ENCODE assay signal across 1 cellular context in the genomic region with DNA sequence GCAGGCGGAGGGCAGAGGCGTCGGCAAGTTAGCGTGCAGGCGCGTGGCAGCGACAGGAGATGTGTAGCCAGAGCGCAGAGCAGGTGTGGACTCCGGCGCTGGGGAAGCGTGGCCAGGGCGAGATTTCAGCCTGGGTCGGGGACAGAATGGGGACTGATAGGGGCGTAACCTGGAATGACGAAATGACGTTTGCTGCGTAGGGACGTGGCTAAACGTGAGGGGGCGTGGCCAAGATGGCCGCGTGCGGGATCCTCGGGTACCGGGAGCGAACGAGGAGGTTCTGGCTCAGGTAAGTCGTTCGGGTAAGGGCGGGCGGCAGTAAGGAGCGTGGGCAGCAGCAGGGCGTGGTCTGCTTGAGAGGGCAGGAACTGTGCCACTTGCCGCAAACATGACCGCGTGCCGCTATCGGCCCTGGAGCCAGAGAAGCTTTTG.
TF ChIP-seq lines count a peak whose summit lies in the region.

No MANE protein-coding gene starts in this region.

TF ChIP-seq in K562, 482 proteins besides CTCF, POLR2A, EP300 and RAD21 (continued from another document and continues in another):
- TF ChIP-seq SREBF1 (IDR thresholded peaks at IDR 0.05; ENCODE audit: borderline replicate concordance, low read depth, low read length) = no peak
- TF ChIP-seq SRSF7 (optimal IDR thresholded peaks at IDR 0.05; ENCODE audit: low read depth, low read length) = no peak
- no peak for TF ChIP-seq SIX5 (IDR thresholded peaks at IDR 0.05; ENCODE audit: borderline replicate concordance in 1 of 2, insufficient read depth in 1 of 2, low read depth in 1 of 2, low read length in 2 of 2)
- no peak for TF ChIP-seq SMARCE1 (IDR thresholded peaks at IDR 0.05)
- TF ChIP-seq EGR1 (conservative IDR thresholded peaks at IDR 0.05) = peak; percentile 87
- no peak for TF ChIP-seq ZNF3 (CRISPR knock-in tag; IDR thresholded peaks at IDR 0.05)
- peak in 1 of 2 experiments; percentile 50; a peak in 2 of 4 replicates for TF ChIP-seq TEAD1 (CRISPR knock-in tag; IDR thresholded peaks at IDR 0.05)
- no peak for TF ChIP-seq NBN (IDR thresholded peaks at IDR 0.05; ENCODE audit: low read depth)
- TF ChIP-seq, protein P1, sequence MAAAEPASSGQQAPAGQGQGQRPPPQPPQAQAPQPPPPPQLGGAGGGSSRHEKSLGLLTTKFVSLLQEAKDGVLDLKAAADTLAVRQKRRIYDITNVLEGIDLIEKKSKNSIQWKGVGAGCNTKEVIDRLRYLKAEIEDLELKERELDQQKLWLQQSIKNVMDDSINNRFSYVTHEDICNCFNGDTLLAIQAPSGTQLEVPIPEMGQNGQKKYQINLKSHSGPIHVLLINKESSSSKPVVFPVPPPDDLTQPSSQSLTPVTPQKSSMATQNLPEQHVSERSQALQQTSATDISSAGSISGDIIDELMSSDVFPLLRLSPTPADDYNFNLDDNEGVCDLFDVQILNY (CRISPR knock-in tag; IDR thresholded peaks at IDR 0.05) = no peak
- peak; percentile 27; the same call in 1 of the 2 replicates for TF ChIP-seq MYC (IDR thresholded peaks at IDR 0.05; ENCODE audit: low read depth, low read length)
- no peak for TF ChIP-seq MYC (CRISPR knock-in tag; IDR thresholded peaks at IDR 0.05; ENCODE audit: borderline replicate concordance, low read depth)
- no peak for TF ChIP-seq ZNF766 (CRISPR knock-in tag; conservative IDR thresholded peaks at IDR 0.05)
- TF ChIP-seq RBM25 (IDR thresholded peaks at IDR 0.05; ENCODE audit: low read depth, low read length, severe bottlenecking) = no peak
- no peak for TF ChIP-seq LCOR (CRISPR knock-in tag; IDR thresholded peaks at IDR 0.05)
- TF ChIP-seq ZNF561 (CRISPR knock-in tag; conservative IDR thresholded peaks at IDR 0.05) = no peak
- TF ChIP-seq, protein P2, sequence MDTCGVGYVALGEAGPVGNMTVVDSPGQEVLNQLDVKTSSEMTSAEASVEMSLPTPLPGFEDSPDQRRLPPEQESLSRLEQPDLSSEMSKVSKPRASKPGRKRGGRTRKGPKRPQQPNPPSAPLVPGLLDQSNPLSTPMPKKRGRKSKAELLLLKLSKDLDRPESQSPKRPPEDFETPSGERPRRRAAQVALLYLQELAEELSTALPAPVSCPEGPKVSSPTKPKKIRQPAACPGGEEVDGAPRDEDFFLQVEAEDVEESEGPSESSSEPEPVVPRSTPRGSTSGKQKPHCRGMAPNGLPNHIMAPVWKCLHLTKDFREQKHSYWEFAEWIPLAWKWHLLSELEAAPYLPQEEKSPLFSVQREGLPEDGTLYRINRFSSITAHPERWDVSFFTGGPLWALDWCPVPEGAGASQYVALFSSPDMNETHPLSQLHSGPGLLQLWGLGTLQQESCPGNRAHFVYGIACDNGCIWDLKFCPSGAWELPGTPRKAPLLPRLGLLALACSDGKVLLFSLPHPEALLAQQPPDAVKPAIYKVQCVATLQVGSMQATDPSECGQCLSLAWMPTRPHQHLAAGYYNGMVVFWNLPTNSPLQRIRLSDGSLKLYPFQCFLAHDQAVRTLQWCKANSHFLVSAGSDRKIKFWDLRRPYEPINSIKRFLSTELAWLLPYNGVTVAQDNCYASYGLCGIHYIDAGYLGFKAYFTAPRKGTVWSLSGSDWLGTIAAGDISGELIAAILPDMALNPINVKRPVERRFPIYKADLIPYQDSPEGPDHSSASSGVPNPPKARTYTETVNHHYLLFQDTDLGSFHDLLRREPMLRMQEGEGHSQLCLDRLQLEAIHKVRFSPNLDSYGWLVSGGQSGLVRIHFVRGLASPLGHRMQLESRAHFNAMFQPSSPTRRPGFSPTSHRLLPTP (IDR thresholded peaks at IDR 0.05; ENCODE audit: borderline replicate concordance, extremely low read depth, insufficient read length) = no peak
- TF ChIP-seq, protein P3, sequence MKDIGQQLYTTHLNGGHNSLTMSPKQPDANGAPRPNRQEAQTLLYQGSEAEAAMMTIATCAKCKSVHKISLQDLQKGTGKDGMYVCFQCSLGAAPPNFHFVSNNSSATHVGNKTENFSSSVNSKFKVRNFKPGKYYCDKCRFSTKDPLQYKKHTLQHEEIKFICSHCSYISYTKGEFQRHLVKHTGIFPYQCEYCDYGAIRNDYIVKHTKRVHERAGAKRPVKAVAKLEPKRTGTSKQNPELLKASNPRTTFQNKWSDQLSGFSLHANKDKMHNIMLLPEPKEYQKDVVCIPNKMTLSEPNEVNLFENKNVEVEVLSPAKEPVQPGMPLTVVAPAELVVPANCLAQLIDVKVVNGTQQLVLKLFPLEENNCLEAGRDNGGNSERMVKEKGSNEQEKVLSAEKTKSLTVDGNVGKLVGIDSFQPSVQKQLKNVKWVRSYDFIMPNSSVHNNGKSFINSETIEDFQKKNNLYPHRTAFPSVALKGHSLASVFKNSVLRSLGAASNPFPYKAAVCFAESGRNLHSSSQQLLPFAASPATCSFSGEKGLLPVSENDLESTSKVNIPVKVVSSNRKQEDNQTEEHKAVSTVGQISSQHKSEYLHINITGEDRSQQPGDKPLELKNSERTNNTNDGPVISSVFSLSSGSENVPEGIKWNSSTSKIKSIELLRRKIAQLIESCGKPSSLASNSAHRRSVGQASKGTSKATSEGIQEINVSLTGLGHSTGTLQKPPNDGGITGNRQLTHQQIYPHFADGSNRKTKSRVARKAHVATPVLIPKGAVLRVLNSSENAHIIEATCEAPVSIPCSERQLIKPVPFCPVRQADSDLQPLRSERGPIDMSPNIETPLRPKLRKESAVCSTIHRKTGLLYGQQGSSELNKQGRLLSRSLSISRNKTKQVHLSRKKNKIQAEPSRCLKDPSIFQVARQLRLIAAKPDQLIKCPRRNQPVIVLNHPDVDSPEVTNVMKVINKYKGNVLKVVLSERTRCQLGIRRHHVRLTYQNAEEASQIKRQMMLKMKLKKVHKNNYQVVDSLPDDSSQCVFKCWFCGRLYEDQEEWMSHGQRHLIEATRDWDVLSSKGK (CRISPR knock-in tag; IDR thresholded peaks at IDR 0.05) = no peak
- no peak for TF ChIP-seq RHOXF2B (CRISPR knock-in tag; conservative IDR thresholded peaks at IDR 0.05)
- TF ChIP-seq ZNF408 (CRISPR knock-in tag; IDR thresholded peaks at IDR 0.05; ENCODE audit: low read depth) = no peak
- TF ChIP-seq CHD1 (IDR thresholded peaks at IDR 0.05; ENCODE audit: low read length) = peak; percentile 20
- TF ChIP-seq SAP30 (IDR thresholded peaks at IDR 0.05; ENCODE audit: borderline replicate concordance, insufficient read depth, low read depth, low read length, poor library complexity, severe bottlenecking) = peak; percentile 83
- no peak for TF ChIP-seq ZNF175 (CRISPR knock-in tag; IDR thresholded peaks at IDR 0.05; ENCODE audit: low read depth)
- TF ChIP-seq ZNF57 (CRISPR knock-in tag; IDR thresholded peaks at IDR 0.05) = no peak
- no peak for TF ChIP-seq SNRNP70 (optimal IDR thresholded peaks at IDR 0.05; ENCODE audit: low read depth, low read length)
- TF ChIP-seq, protein P4, sequence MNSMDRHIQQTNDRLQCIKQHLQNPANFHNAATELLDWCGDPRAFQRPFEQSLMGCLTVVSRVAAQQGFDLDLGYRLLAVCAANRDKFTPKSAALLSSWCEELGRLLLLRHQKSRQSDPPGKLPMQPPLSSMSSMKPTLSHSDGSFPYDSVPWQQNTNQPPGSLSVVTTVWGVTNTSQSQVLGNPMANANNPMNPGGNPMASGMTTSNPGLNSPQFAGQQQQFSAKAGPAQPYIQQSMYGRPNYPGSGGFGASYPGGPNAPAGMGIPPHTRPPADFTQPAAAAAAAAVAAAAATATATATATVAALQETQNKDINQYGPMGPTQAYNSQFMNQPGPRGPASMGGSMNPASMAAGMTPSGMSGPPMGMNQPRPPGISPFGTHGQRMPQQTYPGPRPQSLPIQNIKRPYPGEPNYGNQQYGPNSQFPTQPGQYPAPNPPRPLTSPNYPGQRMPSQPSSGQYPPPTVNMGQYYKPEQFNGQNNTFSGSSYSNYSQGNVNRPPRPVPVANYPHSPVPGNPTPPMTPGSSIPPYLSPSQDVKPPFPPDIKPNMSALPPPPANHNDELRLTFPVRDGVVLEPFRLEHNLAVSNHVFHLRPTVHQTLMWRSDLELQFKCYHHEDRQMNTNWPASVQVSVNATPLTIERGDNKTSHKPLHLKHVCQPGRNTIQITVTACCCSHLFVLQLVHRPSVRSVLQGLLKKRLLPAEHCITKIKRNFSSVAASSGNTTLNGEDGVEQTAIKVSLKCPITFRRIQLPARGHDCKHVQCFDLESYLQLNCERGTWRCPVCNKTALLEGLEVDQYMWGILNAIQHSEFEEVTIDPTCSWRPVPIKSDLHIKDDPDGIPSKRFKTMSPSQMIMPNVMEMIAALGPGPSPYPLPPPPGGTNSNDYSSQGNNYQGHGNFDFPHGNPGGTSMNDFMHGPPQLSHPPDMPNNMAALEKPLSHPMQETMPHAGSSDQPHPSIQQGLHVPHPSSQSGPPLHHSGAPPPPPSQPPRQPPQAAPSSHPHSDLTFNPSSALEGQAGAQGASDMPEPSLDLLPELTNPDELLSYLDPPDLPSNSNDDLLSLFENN (IDR thresholded peaks at IDR 0.05; ENCODE audit: low read depth in 2 of 2, low read length in 2 of 2) = no peak
- TF ChIP-seq, protein P5, sequence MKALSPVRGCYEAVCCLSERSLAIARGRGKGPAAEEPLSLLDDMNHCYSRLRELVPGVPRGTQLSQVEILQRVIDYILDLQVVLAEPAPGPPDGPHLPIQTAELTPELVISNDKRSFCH (CRISPR knock-in tag; IDR thresholded peaks at IDR 0.05) = no peak
- TF ChIP-seq, protein P5 (tag; IDR thresholded peaks at IDR 0.05) = no peak
- TF ChIP-seq L3MBTL2 (IDR thresholded peaks at IDR 0.05) = no peak; the same call in 1 of the 2 replicates
- no peak for TF ChIP-seq ZZZ3 (IDR thresholded peaks at IDR 0.05)
- TF ChIP-seq RNF2 (IDR thresholded peaks at IDR 0.05) = no peak
- no peak for TF ChIP-seq SREBF2 (CRISPR knock-in tag; IDR thresholded peaks at IDR 0.05)
- TF ChIP-seq KAT8 (IDR thresholded peaks at IDR 0.05; ENCODE audit: low read depth) = no peak
- TF ChIP-seq SIN3B (IDR thresholded peaks at IDR 0.05; ENCODE audit: low read depth) = peak; percentile 78
- TF ChIP-seq, protein P6, sequence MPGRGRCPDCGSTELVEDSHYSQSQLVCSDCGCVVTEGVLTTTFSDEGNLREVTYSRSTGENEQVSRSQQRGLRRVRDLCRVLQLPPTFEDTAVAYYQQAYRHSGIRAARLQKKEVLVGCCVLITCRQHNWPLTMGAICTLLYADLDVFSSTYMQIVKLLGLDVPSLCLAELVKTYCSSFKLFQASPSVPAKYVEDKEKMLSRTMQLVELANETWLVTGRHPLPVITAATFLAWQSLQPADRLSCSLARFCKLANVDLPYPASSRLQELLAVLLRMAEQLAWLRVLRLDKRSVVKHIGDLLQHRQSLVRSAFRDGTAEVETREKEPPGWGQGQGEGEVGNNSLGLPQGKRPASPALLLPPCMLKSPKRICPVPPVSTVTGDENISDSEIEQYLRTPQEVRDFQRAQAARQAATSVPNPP (IDR thresholded peaks at IDR 0.05; ENCODE audit: borderline replicate concordance, insufficient read depth, insufficient read length) = no peak
- TF ChIP-seq, protein P7, sequence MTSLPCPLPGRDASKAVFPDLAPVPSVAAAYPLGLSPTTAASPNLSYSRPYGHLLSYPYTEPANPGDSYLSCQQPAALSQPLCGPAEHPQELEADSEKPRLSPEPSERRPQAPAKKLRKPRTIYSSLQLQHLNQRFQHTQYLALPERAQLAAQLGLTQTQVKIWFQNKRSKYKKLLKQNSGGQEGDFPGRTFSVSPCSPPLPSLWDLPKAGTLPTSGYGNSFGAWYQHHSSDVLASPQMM (CRISPR knock-in tag; IDR thresholded peaks at IDR 0.05) = no peak
